ENCODE assay signal across 1 cellular context in the genomic region with DNA sequence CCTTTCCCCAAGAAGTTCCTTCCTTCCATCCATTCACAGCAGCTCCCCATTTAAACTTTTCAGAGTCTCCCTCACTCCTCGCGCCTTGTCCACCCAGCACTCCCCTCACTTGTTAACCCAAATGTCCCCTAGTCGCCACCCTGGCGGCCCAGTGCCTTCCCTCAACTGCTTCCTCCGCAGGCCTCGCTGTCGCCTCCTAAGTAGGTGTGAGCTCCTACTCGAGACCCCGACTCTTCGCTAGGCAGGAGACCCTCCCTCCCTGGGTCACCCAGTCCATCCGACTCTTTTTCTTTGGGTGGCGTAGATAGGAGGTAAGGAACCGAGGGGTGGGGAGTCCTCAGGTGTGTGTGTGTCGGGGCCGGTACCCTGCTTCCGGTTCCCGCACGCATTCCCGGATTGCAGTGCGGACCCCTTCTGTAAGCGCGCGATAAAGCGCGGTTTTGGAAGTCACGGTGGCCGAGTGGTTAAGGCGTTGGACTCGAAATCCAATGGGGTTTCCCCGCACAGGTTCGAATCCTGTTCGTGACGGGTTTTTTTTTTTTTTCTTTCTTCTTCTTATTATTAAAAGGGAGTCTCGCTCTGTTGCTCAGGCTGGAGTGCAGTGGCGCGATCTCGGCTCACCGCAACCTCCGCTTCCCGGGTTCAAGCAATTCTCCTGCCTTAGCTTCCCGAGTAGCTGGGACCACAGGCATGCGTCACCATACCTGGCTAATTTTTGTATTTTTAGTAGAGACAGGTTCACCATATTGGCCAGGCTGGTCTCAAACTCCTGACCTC.
TF ChIP-seq lines count a peak whose summit lies in the region.

No MANE protein-coding gene starts in this region.

TF ChIP-seq in HEK293, 187 proteins besides CTCF, POLR2A, EP300 and RAD21 (continued from another document and continues in another):
- peak; percentile 75 for TF ChIP-seq ZNF600 (tag by site-specific recombination; IDR thresholded peaks at IDR 0.05)
- no peak for TF ChIP-seq ZNF626 (tag by site-specific recombination; IDR thresholded peaks at IDR 0.05)
- TF ChIP-seq ZNF214 (tag by site-specific recombination; IDR thresholded peaks at IDR 0.05; ENCODE audit: borderline replicate concordance) = peak; percentile 23; the same call in 1 of the 2 replicates
- peak; percentile 98; the same call in 1 of the 2 replicates for TF ChIP-seq ZNF391 (tag by site-specific recombination; IDR thresholded peaks at IDR 0.05; ENCODE audit: borderline replicate concordance, low read depth)
- no peak for TF ChIP-seq ZNF146 (tag by site-specific recombination; IDR thresholded peaks at IDR 0.05)
- TF ChIP-seq, protein P1, sequence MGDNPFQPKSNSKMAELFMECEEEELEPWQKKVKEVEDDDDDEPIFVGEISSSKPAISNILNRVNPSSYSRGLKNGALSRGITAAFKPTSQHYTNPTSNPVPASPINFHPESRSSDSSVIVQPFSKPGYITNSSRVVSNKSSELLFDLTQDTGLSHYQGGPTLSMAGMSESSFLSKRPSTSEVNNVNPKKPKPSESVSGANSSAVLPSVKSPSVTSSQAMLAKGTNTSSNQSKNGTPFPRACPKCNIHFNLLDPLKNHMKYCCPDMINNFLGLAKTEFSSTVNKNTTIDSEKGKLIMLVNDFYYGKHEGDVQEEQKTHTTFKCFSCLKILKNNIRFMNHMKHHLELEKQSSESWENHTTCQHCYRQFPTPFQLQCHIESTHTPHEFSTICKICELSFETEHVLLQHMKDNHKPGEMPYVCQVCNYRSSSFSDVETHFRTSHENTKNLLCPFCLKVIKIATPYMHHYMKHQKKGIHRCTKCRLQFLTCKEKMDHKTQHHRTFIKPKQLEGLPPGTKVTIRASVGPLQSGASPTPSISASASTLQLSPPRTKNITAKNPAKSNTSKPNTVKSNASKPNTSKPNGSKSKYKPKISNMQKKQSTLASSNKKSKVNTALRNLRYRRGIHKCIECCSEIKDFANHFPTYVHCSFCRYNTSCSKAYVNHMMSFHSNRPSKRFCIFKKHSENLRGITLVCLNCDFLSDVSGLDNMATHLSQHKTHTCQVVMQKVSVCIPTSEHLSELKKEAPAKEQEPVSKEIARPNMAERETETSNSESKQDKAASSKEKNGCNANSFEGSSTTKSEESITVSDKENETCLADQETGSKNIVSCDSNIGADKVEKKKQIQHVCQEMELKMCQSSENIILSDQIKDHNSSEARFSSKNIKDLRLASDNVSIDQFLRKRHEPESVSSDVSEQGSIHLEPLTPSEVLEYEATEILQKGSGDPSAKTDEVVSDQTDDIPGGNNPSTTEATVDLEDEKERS (tag by site-specific recombination; IDR thresholded peaks at IDR 0.05) = peak; percentile 62; the same call in 1 of the 2 replicates
- TF ChIP-seq ZNF155 (tag by site-specific recombination; IDR thresholded peaks at IDR 0.05) = no peak
- TF ChIP-seq ZNF114 (tag by site-specific recombination; IDR thresholded peaks at IDR 0.05) = no peak
- TF ChIP-seq, protein P2, sequence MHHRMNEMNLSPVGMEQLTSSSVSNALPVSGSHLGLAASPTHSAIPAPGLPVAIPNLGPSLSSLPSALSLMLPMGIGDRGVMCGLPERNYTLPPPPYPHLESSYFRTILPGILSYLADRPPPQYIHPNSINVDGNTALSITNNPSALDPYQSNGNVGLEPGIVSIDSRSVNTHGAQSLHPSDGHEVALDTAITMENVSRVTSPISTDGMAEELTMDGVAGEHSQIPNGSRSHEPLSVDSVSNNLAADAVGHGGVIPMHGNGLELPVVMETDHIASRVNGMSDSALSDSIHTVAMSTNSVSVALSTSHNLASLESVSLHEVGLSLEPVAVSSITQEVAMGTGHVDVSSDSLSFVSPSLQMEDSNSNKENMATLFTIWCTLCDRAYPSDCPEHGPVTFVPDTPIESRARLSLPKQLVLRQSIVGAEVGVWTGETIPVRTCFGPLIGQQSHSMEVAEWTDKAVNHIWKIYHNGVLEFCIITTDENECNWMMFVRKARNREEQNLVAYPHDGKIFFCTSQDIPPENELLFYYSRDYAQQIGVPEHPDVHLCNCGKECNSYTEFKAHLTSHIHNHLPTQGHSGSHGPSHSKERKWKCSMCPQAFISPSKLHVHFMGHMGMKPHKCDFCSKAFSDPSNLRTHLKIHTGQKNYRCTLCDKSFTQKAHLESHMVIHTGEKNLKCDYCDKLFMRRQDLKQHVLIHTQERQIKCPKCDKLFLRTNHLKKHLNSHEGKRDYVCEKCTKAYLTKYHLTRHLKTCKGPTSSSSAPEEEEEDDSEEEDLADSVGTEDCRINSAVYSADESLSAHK (tag by site-specific recombination; IDR thresholded peaks at IDR 0.05) = no peak
- TF ChIP-seq ZNF660 (tag by site-specific recombination; IDR thresholded peaks at IDR 0.05) = peak; percentile 89
- TF ChIP-seq ZNF248 (tag by site-specific recombination; IDR thresholded peaks at IDR 0.05) = no peak
- no peak for TF ChIP-seq ZNF23 (tag by site-specific recombination; IDR thresholded peaks at IDR 0.05; ENCODE audit: borderline replicate concordance)
- TF ChIP-seq ZNF658 (tag by site-specific recombination; IDR thresholded peaks at IDR 0.05) = no peak
- TF ChIP-seq, protein P3, sequence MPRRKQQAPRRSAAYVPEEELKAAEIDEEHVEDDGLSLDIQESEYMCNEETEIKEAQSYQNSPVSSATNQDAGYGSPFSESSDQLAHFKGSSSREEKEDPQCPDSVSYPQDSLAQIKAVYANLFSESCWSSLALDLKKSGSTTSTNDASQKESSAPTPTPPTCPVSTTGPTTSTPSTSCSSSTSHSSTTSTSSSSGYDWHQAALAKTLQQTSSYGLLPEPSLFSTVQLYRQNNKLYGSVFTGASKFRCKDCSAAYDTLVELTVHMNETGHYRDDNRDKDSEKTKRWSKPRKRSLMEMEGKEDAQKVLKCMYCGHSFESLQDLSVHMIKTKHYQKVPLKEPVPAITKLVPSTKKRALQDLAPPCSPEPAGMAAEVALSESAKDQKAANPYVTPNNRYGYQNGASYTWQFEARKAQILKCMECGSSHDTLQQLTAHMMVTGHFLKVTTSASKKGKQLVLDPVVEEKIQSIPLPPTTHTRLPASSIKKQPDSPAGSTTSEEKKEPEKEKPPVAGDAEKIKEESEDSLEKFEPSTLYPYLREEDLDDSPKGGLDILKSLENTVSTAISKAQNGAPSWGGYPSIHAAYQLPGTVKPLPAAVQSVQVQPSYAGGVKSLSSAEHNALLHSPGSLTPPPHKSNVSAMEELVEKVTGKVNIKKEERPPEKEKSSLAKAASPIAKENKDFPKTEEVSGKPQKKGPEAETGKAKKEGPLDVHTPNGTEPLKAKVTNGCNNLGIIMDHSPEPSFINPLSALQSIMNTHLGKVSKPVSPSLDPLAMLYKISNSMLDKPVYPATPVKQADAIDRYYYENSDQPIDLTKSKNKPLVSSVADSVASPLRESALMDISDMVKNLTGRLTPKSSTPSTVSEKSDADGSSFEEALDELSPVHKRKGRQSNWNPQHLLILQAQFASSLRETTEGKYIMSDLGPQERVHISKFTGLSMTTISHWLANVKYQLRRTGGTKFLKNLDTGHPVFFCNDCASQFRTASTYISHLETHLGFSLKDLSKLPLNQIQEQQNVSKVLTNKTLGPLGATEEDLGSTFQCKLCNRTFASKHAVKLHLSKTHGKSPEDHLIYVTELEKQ (tag by site-specific recombination; IDR thresholded peaks at IDR 0.05; ENCODE audit: borderline replicate concordance) = peak; percentile 49; the same call in 1 of the 2 replicates
- TF ChIP-seq, protein P4, sequence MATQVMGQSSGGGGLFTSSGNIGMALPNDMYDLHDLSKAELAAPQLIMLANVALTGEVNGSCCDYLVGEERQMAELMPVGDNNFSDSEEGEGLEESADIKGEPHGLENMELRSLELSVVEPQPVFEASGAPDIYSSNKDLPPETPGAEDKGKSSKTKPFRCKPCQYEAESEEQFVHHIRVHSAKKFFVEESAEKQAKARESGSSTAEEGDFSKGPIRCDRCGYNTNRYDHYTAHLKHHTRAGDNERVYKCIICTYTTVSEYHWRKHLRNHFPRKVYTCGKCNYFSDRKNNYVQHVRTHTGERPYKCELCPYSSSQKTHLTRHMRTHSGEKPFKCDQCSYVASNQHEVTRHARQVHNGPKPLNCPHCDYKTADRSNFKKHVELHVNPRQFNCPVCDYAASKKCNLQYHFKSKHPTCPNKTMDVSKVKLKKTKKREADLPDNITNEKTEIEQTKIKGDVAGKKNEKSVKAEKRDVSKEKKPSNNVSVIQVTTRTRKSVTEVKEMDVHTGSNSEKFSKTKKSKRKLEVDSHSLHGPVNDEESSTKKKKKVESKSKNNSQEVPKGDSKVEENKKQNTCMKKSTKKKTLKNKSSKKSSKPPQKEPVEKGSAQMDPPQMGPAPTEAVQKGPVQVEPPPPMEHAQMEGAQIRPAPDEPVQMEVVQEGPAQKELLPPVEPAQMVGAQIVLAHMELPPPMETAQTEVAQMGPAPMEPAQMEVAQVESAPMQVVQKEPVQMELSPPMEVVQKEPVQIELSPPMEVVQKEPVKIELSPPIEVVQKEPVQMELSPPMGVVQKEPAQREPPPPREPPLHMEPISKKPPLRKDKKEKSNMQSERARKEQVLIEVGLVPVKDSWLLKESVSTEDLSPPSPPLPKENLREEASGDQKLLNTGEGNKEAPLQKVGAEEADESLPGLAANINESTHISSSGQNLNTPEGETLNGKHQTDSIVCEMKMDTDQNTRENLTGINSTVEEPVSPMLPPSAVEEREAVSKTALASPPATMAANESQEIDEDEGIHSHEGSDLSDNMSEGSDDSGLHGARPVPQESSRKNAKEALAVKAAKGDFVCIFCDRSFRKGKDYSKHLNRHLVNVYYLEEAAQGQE (tag by site-specific recombination; IDR thresholded peaks at IDR 0.05) = no peak
- TF ChIP-seq, protein P5, sequence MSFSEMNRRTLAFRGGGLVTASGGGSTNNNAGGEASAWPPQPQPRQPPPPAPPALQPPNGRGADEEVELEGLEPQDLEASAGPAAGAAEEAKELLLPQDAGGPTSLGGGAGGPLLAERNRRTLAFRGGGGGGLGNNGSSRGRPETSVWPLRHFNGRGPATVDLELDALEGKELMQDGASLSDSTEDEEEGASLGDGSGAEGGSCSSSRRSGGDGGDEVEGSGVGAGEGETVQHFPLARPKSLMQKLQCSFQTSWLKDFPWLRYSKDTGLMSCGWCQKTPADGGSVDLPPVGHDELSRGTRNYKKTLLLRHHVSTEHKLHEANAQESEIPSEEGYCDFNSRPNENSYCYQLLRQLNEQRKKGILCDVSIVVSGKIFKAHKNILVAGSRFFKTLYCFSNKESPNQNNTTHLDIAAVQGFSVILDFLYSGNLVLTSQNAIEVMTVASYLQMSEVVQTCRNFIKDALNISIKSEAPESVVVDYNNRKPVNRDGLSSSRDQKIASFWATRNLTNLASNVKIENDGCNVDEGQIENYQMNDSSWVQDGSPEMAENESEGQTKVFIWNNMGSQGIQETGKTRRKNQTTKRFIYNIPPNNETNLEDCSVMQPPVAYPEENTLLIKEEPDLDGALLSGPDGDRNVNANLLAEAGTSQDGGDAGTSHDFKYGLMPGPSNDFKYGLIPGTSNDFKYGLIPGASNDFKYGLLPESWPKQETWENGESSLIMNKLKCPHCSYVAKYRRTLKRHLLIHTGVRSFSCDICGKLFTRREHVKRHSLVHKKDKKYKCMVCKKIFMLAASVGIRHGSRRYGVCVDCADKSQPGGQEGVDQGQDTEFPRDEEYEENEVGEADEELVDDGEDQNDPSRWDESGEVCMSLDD (tag by site-specific recombination; IDR thresholded peaks at IDR 0.05) = peak; percentile 77
- no peak for TF ChIP-seq ZNF211 (tag by site-specific recombination; IDR thresholded peaks at IDR 0.05; ENCODE audit: low read depth)
- TF ChIP-seq ZSCAN30 (tag by site-specific recombination; IDR thresholded peaks at IDR 0.05) = peak; percentile 92
- no peak for TF ChIP-seq ZNF747 (tag by site-specific recombination; IDR thresholded peaks at IDR 0.05)
- TF ChIP-seq HOXA7 (CRISPR knock-in tag; IDR thresholded peaks at IDR 0.05; ENCODE audit: borderline replicate concordance) = no peak
- no peak for TF ChIP-seq ZNF776 (tag by site-specific recombination; IDR thresholded peaks at IDR 0.05; ENCODE audit: borderline replicate concordance)
- peak; percentile 98 for TF ChIP-seq ZEB2 (tag by site-specific recombination; IDR thresholded peaks at IDR 0.05)
- TF ChIP-seq ZNF354C (tag by site-specific recombination; IDR thresholded peaks at IDR 0.05; ENCODE audit: borderline replicate concordance, low read depth) = no peak
- TF ChIP-seq ZNF221 (tag by site-specific recombination; IDR thresholded peaks at IDR 0.05; ENCODE audit: borderline replicate concordance) = no peak
- peak; percentile 34; the same call in 1 of the 2 replicates for TF ChIP-seq WT1 (tag by site-specific recombination; IDR thresholded peaks at IDR 0.05)
- TF ChIP-seq ZNF426 (tag by site-specific recombination; IDR thresholded peaks at IDR 0.05) = no peak
- no peak for TF ChIP-seq ZNF48 (tag by site-specific recombination; IDR thresholded peaks at IDR 0.05)
- TF ChIP-seq ZNF677 (tag by site-specific recombination; IDR thresholded peaks at IDR 0.05) = no peak
- TF ChIP-seq ZNF707 (tag by site-specific recombination; IDR thresholded peaks at IDR 0.05) = 0 out of 2 replicates have a peak, but pooled peaks have one; percentile 11
- TF ChIP-seq, protein P6, sequence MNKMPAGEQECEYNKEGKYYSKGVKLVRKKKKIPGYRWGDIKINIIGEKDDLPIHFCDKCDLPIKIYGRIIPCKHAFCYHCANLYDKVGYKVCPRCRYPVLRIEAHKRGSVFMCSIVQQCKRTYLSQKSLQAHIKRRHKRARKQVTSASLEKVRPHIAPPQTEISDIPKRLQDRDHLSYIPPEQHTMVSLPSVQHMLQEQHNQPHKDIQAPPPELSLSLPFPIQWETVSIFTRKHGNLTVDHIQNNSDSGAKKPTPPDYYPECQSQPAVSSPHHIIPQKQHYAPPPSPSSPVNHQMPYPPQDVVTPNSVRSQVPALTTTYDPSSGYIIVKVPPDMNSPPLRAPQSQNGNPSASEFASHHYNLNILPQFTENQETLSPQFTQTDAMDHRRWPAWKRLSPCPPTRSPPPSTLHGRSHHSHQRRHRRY (tag by site-specific recombination; IDR thresholded peaks at IDR 0.05) = no peak
- no peak for TF ChIP-seq ZNF416 (tag by site-specific recombination; IDR thresholded peaks at IDR 0.05)
- peak; percentile 57 for TF ChIP-seq ZBTB20 (tag by site-specific recombination; IDR thresholded peaks at IDR 0.05)
- peak; percentile 96 for TF ChIP-seq ZNF335 (tag by site-specific recombination; conservative IDR thresholded peaks at IDR 0.05)
- peak; percentile 76 for TF ChIP-seq GLIS2 (tag by site-specific recombination; IDR thresholded peaks at IDR 0.05)
- TF ChIP-seq ZNF837 (tag by site-specific recombination; IDR thresholded peaks at IDR 0.05) = no peak
- peak; percentile 84 for TF ChIP-seq ZNF366 (tag by site-specific recombination; conservative IDR thresholded peaks at IDR 0.05)
- TF ChIP-seq ZNF792 (tag by site-specific recombination; IDR thresholded peaks at IDR 0.05) = peak; percentile 82; the same call in 1 of the 2 replicates
- TF ChIP-seq ZNF133 (tag by site-specific recombination; IDR thresholded peaks at IDR 0.05) = no peak
- peak; percentile 56; the same call in 1 of the 2 replicates for TF ChIP-seq ZNF664 (tag by site-specific recombination; IDR thresholded peaks at IDR 0.05)
- TF ChIP-seq, protein P7, sequence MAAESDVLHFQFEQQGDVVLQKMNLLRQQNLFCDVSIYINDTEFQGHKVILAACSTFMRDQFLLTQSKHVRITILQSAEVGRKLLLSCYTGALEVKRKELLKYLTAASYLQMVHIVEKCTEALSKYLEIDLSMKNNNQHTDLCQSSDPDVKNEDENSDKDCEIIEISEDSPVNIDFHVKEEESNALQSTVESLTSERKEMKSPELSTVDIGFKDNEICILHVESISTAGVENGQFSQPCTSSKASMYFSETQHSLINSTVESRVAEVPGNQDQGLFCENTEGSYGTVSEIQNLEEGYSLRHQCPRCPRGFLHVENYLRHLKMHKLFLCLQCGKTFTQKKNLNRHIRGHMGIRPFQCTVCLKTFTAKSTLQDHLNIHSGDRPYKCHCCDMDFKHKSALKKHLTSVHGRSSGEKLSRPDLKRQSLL (tag by site-specific recombination; IDR thresholded peaks at IDR 0.05) = no peak
- TF ChIP-seq KLF10 (tag by site-specific recombination; IDR thresholded peaks at IDR 0.05) = peak; percentile 68
- no peak for TF ChIP-seq TRIM28 (IDR thresholded peaks at IDR 0.05; ENCODE audit: borderline replicate concordance, low read length)
- TF ChIP-seq GFI1B (tag by site-specific recombination; IDR thresholded peaks at IDR 0.05) = peak; percentile 32; the same call in 1 of the 2 replicates
